In the genomic region with DNA sequence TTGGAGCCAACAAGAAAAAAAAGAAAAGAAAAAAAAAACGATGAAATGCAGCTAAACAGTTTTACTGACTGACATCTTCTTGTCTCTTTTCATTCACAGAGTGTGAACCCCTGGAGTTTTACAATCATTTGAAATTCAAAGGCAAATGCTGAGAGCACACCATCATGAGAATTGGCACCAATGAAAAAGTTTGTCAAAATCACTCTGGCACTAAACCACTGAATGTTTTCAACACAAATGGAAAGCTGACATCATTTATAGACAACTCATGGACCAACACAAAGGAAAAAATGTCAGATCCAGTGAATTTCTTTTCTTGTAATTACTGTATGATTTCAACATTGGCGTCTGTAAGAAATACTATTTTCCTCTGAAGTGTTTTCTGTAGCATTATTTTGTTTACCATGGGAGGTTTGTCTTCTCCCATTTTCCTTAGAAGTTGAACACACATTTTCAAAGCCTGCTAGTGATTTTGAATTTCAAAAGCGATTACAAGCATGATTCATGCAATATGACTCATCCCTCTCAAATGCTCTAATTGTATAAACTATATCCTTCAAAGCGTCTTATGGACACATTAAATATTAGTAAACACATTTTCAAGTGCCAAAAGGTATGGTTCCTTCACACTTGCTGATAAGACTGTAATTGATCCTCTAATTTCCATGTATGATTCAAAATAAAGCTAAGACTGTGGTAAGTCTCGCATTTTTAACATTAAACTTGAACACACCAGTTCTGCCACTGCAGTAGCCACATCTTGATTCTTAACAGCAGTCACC, we compare ENCODE assay signal across 1 cellular context.
TF ChIP-seq lines count a peak whose summit lies in the region.

No MANE protein-coding gene starts in this region.

TF ChIP-seq in HCT116, 20 proteins besides CTCF, POLR2A, EP300 and RAD21:
- TF ChIP-seq, protein P1, sequence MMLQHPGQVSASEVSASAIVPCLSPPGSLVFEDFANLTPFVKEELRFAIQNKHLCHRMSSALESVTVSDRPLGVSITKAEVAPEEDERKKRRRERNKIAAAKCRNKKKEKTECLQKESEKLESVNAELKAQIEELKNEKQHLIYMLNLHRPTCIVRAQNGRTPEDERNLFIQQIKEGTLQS (IDR thresholded peaks at IDR 0.05), result no peak
- peak; percentile 87 for TF ChIP-seq TCF7L2 (IDR thresholded peaks at IDR 0.05; ENCODE audit: borderline replicate concordance, extremely low read depth, insufficient read depth, insufficient read length)
